In genomic region chr16:25106567-25107465, GRCh38 we compare ENCODE assay signal across 8 cellular contexts. TPM values are rescaled to one million over a fixed set of nuclear protein-coding genes. Genes with fewer than 3 reads are reported as not detected.
DNase-seq lines count a peak whose midpoint lies in the region; ATAC-seq and TF ChIP-seq lines count a peak whose summit lies in the region.

No MANE protein-coding gene starts in this region.

- H2AFZ ChIP-seq in neural cell (ENCODE audit: low read depth, low read length): peak overlapping the region; percentile 71

- peak overlapping the region; percentile 72 for H3K9ac ChIP-seq in neural cell (ENCODE audit: low read length)

- H3K9me3 ChIP-seq in RWPE2 (ENCODE audit: severe bottlenecking) (no peaks in the 10 kb centered on the region), neural cell (ENCODE audit: low read length) (no peaks in the 10 kb centered on the region)

- H3K4me3 ChIP-seq in RWPE2 (ENCODE audit: severe bottlenecking): peak overlapping the region; percentile 65
- H3K4me3 ChIP-seq in foreskin fibroblast (ENCODE audit: low read depth in 1 of 2, low read length in 2 of 2): peak overlapping the region; percentile 79 to 86
- peak overlapping the region; percentile 77 for H3K4me3 ChIP-seq in neural cell (ENCODE audit: low read length)

- H3K4me1 ChIP-seq in RWPE2 (ENCODE audit: insufficient read depth, poor library complexity, severe bottlenecking): peaks cover 12% of the 10 kb centered on the region

- peak overlapping the region; percentile 57 for H3K4me2 ChIP-seq in neural cell (ENCODE audit: low read length)

- no peaks in the 10 kb centered on the region for H3K9me2 ChIP-seq in neural cell (ENCODE audit: insufficient read depth, low read length)

- H3K79me2 ChIP-seq in neural cell (replicated peaks; ENCODE audit: insufficient read depth, low read length): peaks cover 1% of the 10 kb centered on the region

- no peaks in the 10 kb centered on the region for H3F3A ChIP-seq in neural cell (ENCODE audit: insufficient read depth, low read length, poor library complexity, severe bottlenecking)

- in situ Hi-C loops in Caki2 (cut with HindIII; ENCODE audit: low pct_unique_long_range_greater_than_20kb, low sequenced_read_pairs): no loop called here

- no peaks in the 10 kb centered on the region for H3K27me3 ChIP-seq in RWPE2 (ENCODE audit: insufficient read depth, poor library complexity, severe bottlenecking)
- no peaks in the 10 kb centered on the region for H3K27me3 ChIP-seq in neural cell (ENCODE audit: insufficient read depth, low read depth, low read length)

- no peaks in the 10 kb centered on the region for H4K20me1 ChIP-seq in neural cell (ENCODE audit: insufficient read depth)

- peak; percentile 85 for DNase-seq in Caki2 (ENCODE audit: low read depth)
- DNase-seq in LHCN-M2 (ENCODE audit: low read depth): peak; percentile 82
- peak; percentile 86 for DNase-seq in RWPE2 (ENCODE audit: low spot score)
- DNase-seq in activated gamma-delta T cell treated with anti-CD3 and anti-CD28 coated beads, Interleukin-2, amount 50 U/mL, for 16 hours (ENCODE audit: low read depth): peak; percentile 63
- peak; percentile 87 to 97 for DNase-seq in foreskin fibroblast
- DNase-seq in stimulated activated naive CD8-positive, alpha-beta T cell treated with anti-CD3 and anti-CD28 coated beads, Interleukin-15, Interleukin-2, amounts not matched to agents 100 U/mL and 50 U/mL, for 24 hours: peak; percentile 91

- no peak overlapping the region for H3K27ac ChIP-seq in RWPE2 (ENCODE audit: poor library complexity, severe bottlenecking)
- H3K27ac ChIP-seq in neural cell (ENCODE audit: low read length): peak overlapping the region; percentile 39

- TF ChIP-seq CTCF in RWPE2 (IDR thresholded peaks at IDR 0.05; ENCODE audit: poor library complexity, severe bottlenecking) (no peak), foreskin fibroblast (IDR thresholded peaks at IDR 0.05; ENCODE audit: low read depth, low read length) (no peak), neural cell (IDR thresholded peaks at IDR 0.05; ENCODE audit: poor library complexity, severe bottlenecking) (peak; percentile 49)

- no peaks in the 10 kb centered on the region for H3K36me3 ChIP-seq in RWPE2 (ENCODE audit: low read depth)
- no peaks in the 10 kb centered on the region for H3K36me3 ChIP-seq in neural cell (ENCODE audit: insufficient read depth, low read length)

- TF ChIP-seq RAD21 in neural cell (conservative IDR thresholded peaks at IDR 0.05): peak; percentile 44

- TF ChIP-seq EP300 in neural cell (conservative IDR thresholded peaks at IDR 0.05; ENCODE audit: poor library complexity, severe bottlenecking): peak; percentile 29

- ATAC-seq in GM21515 (IDR thresholded peaks at IDR 0.05; ENCODE audit: unreplicated experiment) (peak; percentile 43), RWPE2 (ENCODE audit: low read depth) (peak; percentile 62)
- ATAC-seq in stimulated activated naive CD8-positive, alpha-beta T cell treated with anti-CD3 and anti-CD28 coated beads, Interleukin-15, Interleukin-2, amounts not matched to agents 100 U/mL and 50 U/mL, for 24 hours: peak; percentile 62

TF ChIP-seq in neural cell, 6 proteins besides CTCF, POLR2A, EP300 and RAD21:
- TF ChIP-seq POLR2AphosphoS5 (IDR thresholded peaks at IDR 0.05): peak; percentile 76
- no peak for TF ChIP-seq SMC3 (conservative IDR thresholded peaks at IDR 0.05; ENCODE audit: poor library complexity)
- peak; percentile 69 for TF ChIP-seq MXI1 (conservative IDR thresholded peaks at IDR 0.05; ENCODE audit: poor library complexity, severe bottlenecking)

RNA-seq across cellular contexts. Expression of gene LCMT1, which starts 4.7 kb away (rescaled TPM):
- 45.4 and 48.0 TPM in 2 replicates for total RNA-seq in Caki2 (2014; rRNA removed; shearing (Covaris generic); ENCODE audit: low replicate concordance)
- 36.6 and 40.9 TPM in 2 replicates for total RNA-seq in LHCN-M2 (2014; rRNA removed)
- 48.1 TPM for polyA plus RNA-seq in LHCN-M2 (2012)
- 45.5 and 62.1 TPM in 2 replicates for polyA plus RNA-seq in neural cell
- polyA minus RNA-seq in neural cell: 44.6 and 48.4 TPM in 2 replicates
